In genomic region chr3:159829056-159829995, GRCh38 we compare ENCODE assay signal across 9 cellular contexts. TPM values are rescaled to one million over a fixed set of nuclear protein-coding genes. Genes with fewer than 3 reads are reported as not detected.
A peak's percentile ranks its signal among the peaks of the same experiment; 100 is the strongest.
DNase-seq lines count a peak whose midpoint lies in the region; ATAC-seq and TF ChIP-seq lines count a peak whose summit lies in the region.
"Had no signal": no experiment of that assay in that cellular context is flagged by ENCODE, and none has a peak within 500 bp of the region (broad histone marks: within the 10 kb centered on the region; RNA-seq: fewer than 3 reads in every experiment).

No MANE protein-coding gene starts in this region.

- DNase-seq in DMS 273 (lab: John Stamatoyannopoulos, UW; ENCODE audit: unreplicated experiment) (peak; percentile 98), NCI-H2081 treated with DMSO at 0.1 percent for 48 hours (lab: John Stamatoyannopoulos, UW) (peak; percentile 79), astrocyte of the spinal cord (ENCODE audit: low read depth, low spot score) (peak; percentile 42), lung microvascular endothelial cell (ENCODE audit: low read depth in 2 of 2) (peak; percentile 71 to 85), middle frontal gyrus (ENCODE audit: extremely low spot score, low spot score) (no peak)
- no peak for DNase-seq in activated CD8-positive, alpha-beta T cell treated with anti-CD3 and anti-CD28 coated beads for 36 hours
- DNase-seq: activated CD4-positive, alpha-beta memory T cell treated with anti-CD3 and anti-CD28 coated beads for 36 hours had no signal

- ATAC-seq in GM18517 (IDR thresholded peaks at IDR 0.05; ENCODE audit: unreplicated experiment) (no peak), HG03045 (IDR thresholded peaks at IDR 0.05; ENCODE audit: unreplicated experiment) (no peak)
- ATAC-seq in activated CD8-positive, alpha-beta T cell treated with anti-CD3 and anti-CD28 coated beads for 36 hours, result no peak

- no peaks in the 10 kb centered on the region for H3K4me1 Mint-ChIP-seq in activated CD8-positive, alpha-beta T cell treated with anti-CD3 and anti-CD28 coated beads for 36 hours (ENCODE audit: low read depth)

- H3K4me3 Mint-ChIP-seq in activated CD8-positive, alpha-beta T cell treated with anti-CD3 and anti-CD28 coated beads for 36 hours, result no peak overlapping the region
- H3K4me3 Mint-ChIP-seq: activated CD4-positive, alpha-beta memory T cell treated with anti-CD3 and anti-CD28 coated beads for 36 hours had no signal

- no peaks in the 10 kb centered on the region for H3K36me3 Mint-ChIP-seq in activated CD8-positive, alpha-beta T cell treated with anti-CD3 and anti-CD28 coated beads for 36 hours (ENCODE audit: low read depth)
- H3K36me3 Mint-ChIP-seq: activated CD4-positive, alpha-beta memory T cell treated with anti-CD3 and anti-CD28 coated beads for 36 hours had no signal

- no peak for TF ChIP-seq CTCF in astrocyte of the spinal cord (IDR thresholded peaks at IDR 0.05; ENCODE audit: low read depth, low read length)
- TF ChIP-seq CTCF in activated CD8-positive, alpha-beta T cell treated with anti-CD3 and anti-CD28 coated beads for 36 hours (IDR thresholded peaks at IDR 0.05), result no peak

- intact Hi-C loops in activated CD8-positive, alpha-beta T cell treated with anti-CD3 and anti-CD28 coated beads for 36 hours (cut with micrococcal nuclease), result no loop called here

- CTCF ChIA-PET in activated CD8-positive, alpha-beta T cell treated with anti-CD3 and anti-CD28 coated beads for 36 hours (lab: Charles Lee), result interaction anchor here (0.8 to 2.0 kb wide), 12 partner anchors 10 to 586 kb away, joined by 3 to 7 read pairs (median 4); partner anchors contain the start of gene SCHIP1

- in situ Hi-C loops in astrocyte of the spinal cord (cut with HindIII; ENCODE audit: low sequenced_read_pairs), result no loop called here

- H3K9me3 Mint-ChIP-seq in activated CD8-positive, alpha-beta T cell treated with anti-CD3 and anti-CD28 coated beads for 36 hours, result no peaks in the 10 kb centered on the region
- H3K9me3 Mint-ChIP-seq: activated CD4-positive, alpha-beta memory T cell treated with anti-CD3 and anti-CD28 coated beads for 36 hours had no signal

- H3K27ac Mint-ChIP-seq in activated CD8-positive, alpha-beta T cell treated with anti-CD3 and anti-CD28 coated beads for 36 hours, result no peak overlapping the region
- H3K27ac Mint-ChIP-seq: activated CD4-positive, alpha-beta memory T cell treated with anti-CD3 and anti-CD28 coated beads for 36 hours had no signal

- peaks cover 3% of the 10 kb centered on the region for H3K27me3 Mint-ChIP-seq in activated CD8-positive, alpha-beta T cell treated with anti-CD3 and anti-CD28 coated beads for 36 hours
- H3K27me3 Mint-ChIP-seq: activated CD4-positive, alpha-beta memory T cell treated with anti-CD3 and anti-CD28 coated beads for 36 hours had no signal

- POLR2A ChIA-PET in activated CD8-positive, alpha-beta T cell treated with anti-CD3 and anti-CD28 coated beads for 36 hours (lab: Charles Lee), result no interaction called here

- no peak overlapping the region for H3K4me3 ChIP-seq in astrocyte of the spinal cord (ENCODE audit: low read depth, low read length)

RNA-seq across cellular contexts. Expression of gene SCHIP1, which starts 10.3 kb away (rescaled TPM):
- total RNA-seq in lung microvascular endothelial cell, result 2.4 and 3.1 TPM in 2 replicates
- total RNA-seq in activated CD8-positive, alpha-beta T cell treated with anti-CD3 and anti-CD28 coated beads for 36 hours, result not detected

Comparison
In these comparisons a context has a peak if more than half of its experiments do, and no peak if none do; other contexts are left out.
1. DNase-seq: peak in DMS 273 (single experiment), NCI-H2081 treated with DMSO at 0.1 percent for 48 hours (single experiment), astrocyte of the spinal cord (single experiment) and lung microvascular endothelial cell (2 of 2); none in middle frontal gyrus (single experiment) and activated CD8-positive, alpha-beta T cell treated with anti-CD3 and anti-CD28 coated beads for 36 hours (single experiment).